In genomic region chr1:201383647-201384405, GRCh38 we compare ENCODE assay signal across 10 cellular contexts. TPM values are rescaled to one million over a fixed set of nuclear protein-coding genes. Genes with fewer than 3 reads are reported as not detected.
DNase-seq lines count a peak whose midpoint lies in the region; ATAC-seq and TF ChIP-seq lines count a peak whose summit lies in the region.
"Had no signal": no experiment of that assay in that cellular context is flagged by ENCODE, and none has a peak within 500 bp of the region (broad histone marks: within the 10 kb centered on the region; RNA-seq: fewer than 3 reads in every experiment).

No MANE protein-coding gene starts in this region.

- CTCF ChIA-PET in IMR-90 (lab: Yijun Ruan, JAX) (interaction anchor here (1.0 kb wide), 1 partner anchor 25 kb away, joined by 3 read pairs; no protein-coding TSS in a partner anchor), SK-N-SH (lab: Yijun Ruan, JAX) (interaction anchor here (0.6 to 7.5 kb wide), 8 partner anchors 8 to 269 kb away, joined by 3 to 105 read pairs (median 9); no protein-coding TSS in a partner anchor)
- CTCF ChIA-PET in activated CD4-positive, alpha-beta T cell treated with anti-CD3 and anti-CD28 coated beads, Interleukin-2, amount 10 ng/mL, durations not matched to agents 7 days and 5 days (lab: Charles Lee) = interaction anchor here (0.6 to 1.3 kb wide), 5 partner anchors 9 to 271 kb away, joined by 3 to 4 read pairs (median 3); partner anchors contain the start of gene CACNA1S

- H3K79me2 ChIP-seq in SK-N-SH (ENCODE audit: insufficient read depth) = no peaks in the 10 kb centered on the region

- peak overlapping the region; percentile 96 for H4K91ac ChIP-seq in IMR-90 (ENCODE audit: insufficient read depth, low read depth, low read length)

- H3K27ac ChIP-seq in IMR-90 (ENCODE audit: insufficient read depth, low read length) (peak overlapping the region; percentile 95), SK-N-SH (ENCODE audit: low read depth in 2 of 2, low read length in 1 of 2) (peak overlapping the region in 1 of 2 experiments; percentile 36; a peak in 1 of 4 replicates), substantia nigra (ENCODE audit: low read depth, low read length, poor library complexity, severe bottlenecking) (no peak overlapping the region)

- H3K56ac ChIP-seq in IMR-90 (ENCODE audit: extremely low read depth, insufficient read depth, low read length) = no peak overlapping the region; the same call in 1 of the 2 replicates

- WGBS in IMR-90 (ENCODE audit: extremely low coverage in 2 of 2, insufficient read length in 1 of 2), 2 experiments = 100% methylated on average over 3 of the region's 4 CpGs; no CpG with 5 or more reads in 1 of the 2 experiments
- WGBS in SK-N-SH (ENCODE audit: low lambda C conversion rate) = 79% methylated on average over 4 of the region's 4 CpGs

- TF ChIP-seq CTCF in IMR-90 (conservative IDR thresholded peaks at IDR 0.05; ENCODE audit: low read depth, low read length) (no peak), SK-N-SH (IDR thresholded peaks at IDR 0.05) (no peak)

- peak overlapping the region; percentile 94 for H3K18ac ChIP-seq in IMR-90 (ENCODE audit: low read depth, low read length)

- peak overlapping the region; percentile 98 for H2BK120ac ChIP-seq in IMR-90 (ENCODE audit: low read depth, low read length)

- H3K4me1 Mint-ChIP-seq in activated CD4-positive, alpha-beta T cell treated with anti-CD3 and anti-CD28 coated beads, Interleukin-2, amount 10 ng/mL, durations not matched to agents 7 days and 5 days = no peaks in the 10 kb centered on the region

- peak overlapping the region; percentile 86 for H3K4me2 ChIP-seq in IMR-90 (ENCODE audit: low read depth, low read length)
- peak overlapping the region; percentile 41 for H3K4me2 ChIP-seq in SK-N-SH

- H3K9me1 ChIP-seq in IMR-90 (ENCODE audit: insufficient read depth, low read length) = peaks cover 21% of the 10 kb centered on the region

- DNase-seq in AG08396 (ENCODE audit: low spot score) = peak; percentile 89
- peak; percentile 96 for DNase-seq in IMR-90
- no peak for DNase-seq in SK-N-SH
- peak; percentile 92 for DNase-seq in iris pigment epithelial cell (ENCODE audit: low read depth)
- DNase-seq in cerebellar nuclear complex (lab: John Stamatoyannopoulos, UW) = no peak
- DNase-seq in substantia nigra (lab: John Stamatoyannopoulos, UW) = no peak
- DNase-seq in activated CD4-positive, alpha-beta T cell treated with anti-CD3 and anti-CD28 coated beads, Interleukin-2, amount 10 ng/mL, durations not matched to agents 7 days and 5 days = no peak
- DNase-seq in NCI-H2227 (lab: John Stamatoyannopoulos, UW; ENCODE audit: unreplicated experiment) = no peak
- DNase-seq: activated T-cell treated with anti-CD3 and anti-CD28 coated beads, Interleukin-2, amount 50 U/mL, for 48 hours; nephron progenitor cell had no signal

- H3K36me3 ChIP-seq in IMR-90 (ENCODE audit: control insufficient read depth, insufficient read depth, low read length) = no peaks in the 10 kb centered on the region
- no peaks in the 10 kb centered on the region for H3K36me3 ChIP-seq in SK-N-SH (replicated peaks in 1 of 2; ENCODE audit: control insufficient read depth in 1 of 2, insufficient read depth in 2 of 2, low read length in 1 of 2)

- no peaks in the 10 kb centered on the region for H4K20me1 ChIP-seq in IMR-90 (ENCODE audit: insufficient read depth, low read length)
- no peaks in the 10 kb centered on the region for H4K20me1 ChIP-seq in SK-N-SH (ENCODE audit: insufficient read depth)

- peaks cover 0 to 3% of the 10 kb centered on the region in 2 experiments; a peak in 1 of 4 replicates for H3K79me1 ChIP-seq in IMR-90 (ENCODE audit: low read depth in 1 of 2, low read length in 2 of 2)

- H2AK9ac ChIP-seq in IMR-90 (replicated peaks; ENCODE audit: low read depth, low read length, poor library complexity) = peak overlapping the region; percentile 97

- peak overlapping the region; percentile 2 to 96; a peak in 2 of 4 replicates for H4K8ac ChIP-seq in IMR-90 (ENCODE audit: low read depth in 2 of 2, low read length in 2 of 2)

- in situ Hi-C loops in IMR-90 (cut with MboI; ENCODE audit: low sequenced_read_pairs) = no loop called here

- H2BK5ac ChIP-seq in IMR-90 (ENCODE audit: low read depth, low read length, poor library complexity, severe bottlenecking) = peak overlapping the region; percentile 92

- no peak; a peak in 1 of 4 replicates for TF ChIP-seq EP300 in SK-N-SH (IDR thresholded peaks at IDR 0.05; ENCODE audit: borderline replicate concordance in 1 of 2, low read depth in 1 of 2, low read length in 1 of 2)

- peak overlapping the region; percentile 96 for H2AK5ac ChIP-seq in IMR-90 (ENCODE audit: low read depth, low read length)

- no peaks in the 10 kb centered on the region for H3K9me3 Mint-ChIP-seq in activated CD4-positive, alpha-beta T cell treated with anti-CD3 and anti-CD28 coated beads, Interleukin-2, amount 10 ng/mL, durations not matched to agents 7 days and 5 days
- H3K9me3 Mint-ChIP-seq: nephron progenitor cell had no signal

- peak overlapping the region; percentile 90 for H3K14ac ChIP-seq in IMR-90 (replicated peaks; ENCODE audit: low read depth, low read length)

- BruUV-seq in IMR-90 (replicated peaks; lab: Mats Ljungman, UMichigan) = no TSS peak

- TF ChIP-seq RAD21 in IMR-90 (IDR thresholded peaks at IDR 0.05; ENCODE audit: low read length) (no peak), SK-N-SH (IDR thresholded peaks at IDR 0.05; ENCODE audit: low read length) (no peak)

- intact Hi-C loops in IMR-90 (cut with micrococcal nuclease) = loop anchor here (10.0 kb wide), 1 partner anchor 1939 kb away; no protein-coding TSS in a partner anchor

- H3K9me2 ChIP-seq in SK-N-SH = no peaks in the 10 kb centered on the region

- no peaks in the 10 kb centered on the region for H3K36me3 Mint-ChIP-seq in activated CD4-positive, alpha-beta T cell treated with anti-CD3 and anti-CD28 coated beads, Interleukin-2, amount 10 ng/mL, durations not matched to agents 7 days and 5 days (ENCODE audit: low read depth)

- no peaks in the 10 kb centered on the region for H3F3A ChIP-seq in SK-N-SH (replicated peaks; ENCODE audit: insufficient read depth)

- TF ChIP-seq POLR2A in IMR-90 (IDR thresholded peaks at IDR 0.05; ENCODE audit: low read depth, low read length) = no peak

- dilution Hi-C loops in IMR-90 (cut with HindIII; ENCODE audit: low sequenced_read_pairs, unreplicated experiment) = no loop called here

- H3K27me3 ChIP-seq in IMR-90 (ENCODE audit: control insufficient read depth, insufficient read depth, low read length) (no peaks in the 10 kb centered on the region; the same call in 1 of the 2 replicates), SK-N-SH (ENCODE audit: insufficient read depth) (no peaks in the 10 kb centered on the region)

- no peak overlapping the region for H3K4me3 Mint-ChIP-seq in activated CD4-positive, alpha-beta T cell treated with anti-CD3 and anti-CD28 coated beads, Interleukin-2, amount 10 ng/mL, durations not matched to agents 7 days and 5 days
- H3K4me3 Mint-ChIP-seq: nephron progenitor cell had no signal

- peak; percentile 97 for ATAC-seq in IMR-90 (ENCODE audit: low read depth)

- no peaks in the 10 kb centered on the region for H3K27me3 Mint-ChIP-seq in activated CD4-positive, alpha-beta T cell treated with anti-CD3 and anti-CD28 coated beads, Interleukin-2, amount 10 ng/mL, durations not matched to agents 7 days and 5 days

- H3K9ac ChIP-seq in IMR-90 (ENCODE audit: low read depth, low read length) (peak overlapping the region; percentile 54; the same call in 1 of the 2 replicates), SK-N-SH (no peak overlapping the region; the same call in 1 of the 2 replicates)

- H2AFZ ChIP-seq in IMR-90 (replicated peaks; ENCODE audit: low read length, poor library complexity) (peak overlapping the region; percentile 94), SK-N-SH (ENCODE audit: low read depth) (0 out of 2 replicates have a peak overlapping the region, but pooled peaks have one; percentile 20)

- H2BK15ac ChIP-seq in IMR-90 (ENCODE audit: low read depth, low read length) = peak overlapping the region; percentile 62; the same call in 1 of the 3 replicates

- POLR2A ChIA-PET in IMR-90 (lab: Charles Lee; ENCODE audit: unreplicated experiment) = no interaction called here
- POLR2A ChIA-PET in SK-N-SH (lab: Yijun Ruan, JAX) = no interaction called here
- POLR2A ChIA-PET in activated CD4-positive, alpha-beta T cell treated with anti-CD3 and anti-CD28 coated beads, Interleukin-2, amount 10 ng/mL, durations not matched to agents 7 days and 5 days (lab: Charles Lee) = no interaction called here

- H3K4me1 ChIP-seq in IMR-90 (ENCODE audit: control insufficient read depth, insufficient read depth, low read length) = peaks cover 20% of the 10 kb centered on the region
- H3K4me1 ChIP-seq in SK-N-SH (ENCODE audit: control insufficient read depth in 1 of 2, insufficient read depth in 2 of 2, low read depth in 1 of 2, low read length in 1 of 2) = peaks cover 5 to 11% of the 10 kb centered on the region in 2 experiments; a peak in 3 of 4 replicates

- peak overlapping the region; percentile 91 for H4K5ac ChIP-seq in IMR-90 (ENCODE audit: low read depth, low read length)

- peak overlapping the region; percentile 96 for H2BK20ac ChIP-seq in IMR-90 (ENCODE audit: low read depth, low read length)

- H3K23ac ChIP-seq in IMR-90 (ENCODE audit: low read depth, low read length) = peak overlapping the region; percentile 87

- H3K4ac ChIP-seq in IMR-90 (ENCODE audit: low read depth, low read length) = peak overlapping the region; percentile 95

- H3K27ac Mint-ChIP-seq in activated CD4-positive, alpha-beta T cell treated with anti-CD3 and anti-CD28 coated beads, Interleukin-2, amount 10 ng/mL, durations not matched to agents 7 days and 5 days = no peak overlapping the region
- H3K27ac Mint-ChIP-seq: nephron progenitor cell had no signal

- H3K4me3 ChIP-seq in IMR-90 (ENCODE audit: insufficient read depth, low read depth, low read length) = no peak overlapping the region
- H3K4me3 ChIP-seq in SK-N-SH (ENCODE audit: low read depth in 2 of 2, low read length in 1 of 2) = 0 out of 4 replicates have a peak overlapping the region, but pooled peaks of 1 of the 2 experiments have one; percentile 24

- H3K9me3 ChIP-seq in IMR-90 (ENCODE audit: control insufficient read depth, insufficient read depth, low read length) = no peaks in the 10 kb centered on the region
- H3K9me3 ChIP-seq in SK-N-SH = no peaks in the 10 kb centered on the region

RNA-seq across cellular contexts. Expression of gene TNNT2, which starts 6.3 kb away (rescaled TPM):
- total RNA-seq in IMR-90 (2012; rRNA removed) = 0.18 and 0.56 TPM in 2 replicates
- polyA plus RNA-seq in IMR-90 (2012; rRNA removed) (1.2 TPM in 2 replicates), SK-N-SH (2012; rRNA removed) (0.33 and 0.57 TPM in 2 replicates)
- polyA plus RNA-seq in IMR-90 (2012; cell fraction: cytosol; rRNA removed) = 0.29 and 1.1 TPM in 2 replicates
- 1.0 and 2.0 TPM in 2 replicates for polyA plus RNA-seq in IMR-90 (2012; cell fraction: nucleus; rRNA removed; ENCODE audit: low replicate concordance)
- 0.33 and 0.38 TPM in 2 replicates for polyA plus RNA-seq in SK-N-SH (2012; cell fraction: cytosol; rRNA removed)
- polyA plus RNA-seq in SK-N-SH (2012; cell fraction: nucleus; rRNA removed) = 0.50 and 0.81 TPM in 2 replicates
- not detected for total RNA-seq in activated CD4-positive, alpha-beta T cell treated with anti-CD3 and anti-CD28 coated beads, Interleukin-2, amount 10 ng/mL, durations not matched to agents 7 days and 5 days

RNA-seq across cellular contexts. Expression of gene LAD1, which starts 15.3 kb away (rescaled TPM):
- under 0.01 TPM in 1 of 2 replicates, not detected in the other for total RNA-seq in IMR-90 (2012; rRNA removed)
- polyA plus RNA-seq in IMR-90 (2012; rRNA removed) = 0.07 and 0.09 TPM in 2 replicates
- 0.02 TPM in 1 of 2 replicates, not detected in the other for polyA plus RNA-seq in IMR-90 (2012; cell fraction: cytosol; rRNA removed)
- 0.08 and 0.29 TPM in 2 replicates for polyA plus RNA-seq in IMR-90 (2012; cell fraction: nucleus; rRNA removed; ENCODE audit: low replicate concordance)
- polyA plus RNA-seq in SK-N-SH (2012; rRNA removed) = 0.03 TPM in 1 of 2 replicates, not detected in the other
- polyA plus RNA-seq in SK-N-SH (2012; cell fraction: cytosol; rRNA removed) = 0.04 and 0.09 TPM in 2 replicates
- polyA plus RNA-seq in SK-N-SH (2012; cell fraction: nucleus; rRNA removed) = 0.05 and 0.19 TPM in 2 replicates
- not detected for total RNA-seq in activated CD4-positive, alpha-beta T cell treated with anti-CD3 and anti-CD28 coated beads, Interleukin-2, amount 10 ng/mL, durations not matched to agents 7 days and 5 days

RNA-seq across cellular contexts. Expression of gene TNNI1, which starts 37.7 kb away (rescaled TPM):
- total RNA-seq in IMR-90 (2012; rRNA removed) = not detected in 2 replicates
- not detected in 2 replicates for polyA plus RNA-seq in IMR-90 (2012; rRNA removed)
- 0.02 TPM in 1 of 2 replicates, not detected in the other for polyA plus RNA-seq in IMR-90 (2012; cell fraction: cytosol; rRNA removed)
- 0.20 and 0.45 TPM in 2 replicates for polyA plus RNA-seq in IMR-90 (2012; cell fraction: nucleus; rRNA removed; ENCODE audit: low replicate concordance)
- 0.11 TPM in 1 of 2 replicates, not detected in the other for polyA plus RNA-seq in SK-N-SH (2012; rRNA removed)
- 0.03 and 0.25 TPM in 2 replicates for polyA plus RNA-seq in SK-N-SH (2012; cell fraction: cytosol; rRNA removed)
- polyA plus RNA-seq in SK-N-SH (2012; cell fraction: nucleus; rRNA removed) = 0.15 and 0.17 TPM in 2 replicates
- not detected for total RNA-seq in activated CD4-positive, alpha-beta T cell treated with anti-CD3 and anti-CD28 coated beads, Interleukin-2, amount 10 ng/mL, durations not matched to agents 7 days and 5 days

Comparison
In these comparisons a context has a peak if more than half of its experiments do, and no peak if none do; other contexts are left out.
1. DNase-seq: peak in AG08396 (single experiment), IMR-90 (single experiment) and iris pigment epithelial cell (single experiment); none in SK-N-SH (single experiment), cerebellar nuclear complex (0 of 2), substantia nigra (0 of 49), activated CD4-positive, alpha-beta T cell treated with anti-CD3 and anti-CD28 coated beads, Interleukin-2, amount 10 ng/mL, durations not matched to agents 7 days and 5 days (single experiment) and NCI-H2227 (single experiment).